Comparison of ENCODE assay signal across 22 cellular contexts in the genomic region with DNA sequence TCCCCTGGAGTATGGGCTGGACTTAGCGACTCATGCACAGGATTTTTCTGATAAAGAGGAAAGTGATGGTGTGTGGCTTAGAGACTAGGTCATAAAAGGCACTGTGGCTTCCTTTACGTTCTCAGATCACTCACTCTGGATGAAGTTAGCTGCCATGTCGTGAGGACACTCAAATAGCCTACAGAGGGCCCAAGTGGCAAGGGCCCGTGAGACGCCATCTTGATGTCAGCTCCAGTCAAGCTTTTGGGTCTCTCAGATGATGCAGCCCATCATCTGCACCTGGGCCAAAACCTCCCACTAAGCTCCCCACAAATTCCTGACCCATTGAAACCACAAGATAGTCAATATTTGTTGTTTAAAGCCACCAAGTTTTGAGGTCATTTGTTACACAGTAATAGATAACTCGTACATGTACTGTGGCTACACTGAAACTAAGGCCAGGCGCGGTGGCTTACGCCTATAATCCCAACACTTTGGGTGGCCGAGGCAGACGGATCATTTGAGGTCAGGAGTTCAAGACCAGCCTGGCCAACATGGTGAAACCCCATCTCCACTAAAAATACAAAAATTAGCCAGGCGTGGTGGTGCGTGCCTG. TPM values are rescaled to one million over a fixed set of nuclear protein-coding genes. Genes with fewer than 3 reads are reported as not detected.
"Had no signal": no experiment of that assay in that cellular context is flagged by ENCODE, and none has a peak within 500 bp of the region (broad histone marks: within the 10 kb centered on the region; RNA-seq: fewer than 3 reads in every experiment).

No MANE protein-coding gene starts in this region.

- H3K27ac ChIP-seq: heart right ventricle, neural progenitor cell, psoas muscle, skin epidermis had no signal

- H3K36me3 ChIP-seq: neural progenitor cell had no signal

- FAIRE-seq: astrocyte had no signal

- H3K9me3 ChIP-seq: gastroesophageal sphincter, heart right ventricle, left ventricle myocardium inferior, mucosa of descending colon, psoas muscle, stomach had no signal

- ATAC-seq: activated CD8-positive, alpha-beta T cell treated with anti-CD3 and anti-CD28 coated beads, Interleukin-2, amount 10 ng/mL, durations not matched to agents 7 days and 5 days; esophagus mucosa; gastroesophageal sphincter; heart right ventricle; mucosa of descending colon; right cardiac atrium had no signal

- H3K4me3 ChIP-seq: gastroesophageal sphincter, heart right ventricle, left ventricle myocardium inferior, mucosa of descending colon, neural progenitor cell, psoas muscle, skin epidermis, stomach had no signal

- H3K9ac ChIP-seq: neural progenitor cell had no signal

- DNase-seq: activated CD4-positive, alpha-beta T cell treated with anti-CD3 and anti-CD28 coated beads, Interleukin-2, amount 10 ng/mL, durations not matched to agents 24 days and 14 days; activated CD8-positive, alpha-beta T cell treated with anti-CD3 and anti-CD28 coated beads, Interleukin-2, amount 10 ng/mL, durations not matched to agents 7 days and 5 days; activated gamma-delta T cell; activated T-cell treated with anti-CD3 and anti-CD28 coated beads, Interleukin-2, amount 50 U/mL, for 48 hours; effector CD8-positive, alpha-beta T cell; heart right ventricle; kidney glomerular epithelial cell; left ventricle myocardium inferior; mammary epithelial cell; mucosa of descending colon; naive B cell; psoas muscle; right cardiac atrium; stimulated activated CD4-positive, alpha-beta T cell treated with anti-CD3 and anti-CD28 coated beads, Interleukin-15, amount 100 ng/mL, for 24 hours; stimulated activated CD4-positive, alpha-beta T cell treated with anti-CD3 and anti-CD28 coated beads, Interleukin-2, amount 100 ng/mL, for 48 hours; stomach had no signal

RNA-seq across cellular contexts. Expression of gene ST6GALNAC2, which starts 14.7 kb away (rescaled TPM):
- total RNA-seq: activated CD4-positive, alpha-beta T cell treated with anti-CD3 and anti-CD28 coated beads, Interleukin-2, amount 10 ng/mL, durations not matched to agents 24 days and 14 days; activated CD8-positive, alpha-beta T cell treated with anti-CD3 and anti-CD28 coated beads, Interleukin-2, amount 10 ng/mL, durations not matched to agents 7 days and 5 days; temporal lobe had no signal

RNA-seq across cellular contexts. Expression of gene PRCD, which starts 31.1 kb away (rescaled TPM):
- total RNA-seq: activated CD4-positive, alpha-beta T cell treated with anti-CD3 and anti-CD28 coated beads, Interleukin-2, amount 10 ng/mL, durations not matched to agents 24 days and 14 days; activated CD8-positive, alpha-beta T cell treated with anti-CD3 and anti-CD28 coated beads, Interleukin-2, amount 10 ng/mL, durations not matched to agents 7 days and 5 days had no signal

RNA-seq across cellular contexts. Expression of gene CYGB, which starts 33.5 kb away (rescaled TPM):
- total RNA-seq: activated CD4-positive, alpha-beta T cell treated with anti-CD3 and anti-CD28 coated beads, Interleukin-2, amount 10 ng/mL, durations not matched to agents 24 days and 14 days had no signal
